Comparison of ENCODE assay signal across 10 cellular contexts in genomic region chr4:87068591-87069021, GRCh38.
DNase-seq lines count a peak whose midpoint lies in the region; ATAC-seq, FAIRE-seq and TF ChIP-seq lines count a peak whose summit lies in the region.
"Had no signal": no experiment of that assay in that cellular context is flagged by ENCODE, and none has a peak within 500 bp of the region (broad histone marks: within the 10 kb centered on the region; RNA-seq: fewer than 3 reads in every experiment).

No MANE protein-coding gene starts in this region.

- H3K27ac ChIP-seq in breast epithelium (peak overlapping the region; percentile 52 to 78), OCI-LY3 (ENCODE audit: low read length) (peak overlapping the region; percentile 83), left ventricle myocardium inferior (replicated peaks) (peak overlapping the region; percentile 78), upper lobe of right lung (no peak overlapping the region)

- no peak for TF ChIP-seq POLR2A in breast epithelium (IDR thresholded peaks at IDR 0.05)

- H3K36me3 ChIP-seq in breast epithelium (no peaks in the 10 kb centered on the region), OCI-LY3 (replicated peaks; ENCODE audit: low read depth, low read length) (no peaks in the 10 kb centered on the region), left ventricle myocardium inferior (no peaks in the 10 kb centered on the region), upper lobe of right lung (peaks cover 4% of the 10 kb centered on the region)

- no peak overlapping the region for H3K4me3 Mint-ChIP-seq in MCF 10A (ENCODE audit: unreplicated experiment)
- H3K4me3 Mint-ChIP-seq: activated CD8-positive, alpha-beta T cell treated with anti-CD3 and anti-CD28 coated beads for 36 hours had no signal

- H3K4me3 ChIP-seq in breast epithelium (no peak overlapping the region), OCI-LY3 (ENCODE audit: low read length) (peak overlapping the region; percentile 74), left ventricle myocardium inferior (peak overlapping the region; percentile 39), upper lobe of right lung (no peak overlapping the region)

- peaks cover 37% of the 10 kb centered on the region for H3K79me2 ChIP-seq in OCI-LY3 (ENCODE audit: low read length)

- POLR2A ChIA-PET in MCF 10A (lab: Yijun Ruan, JAX): interaction anchor here (0.5 to 1.2 kb wide), 3 partner anchors 8 to 147 kb away, joined by 3 to 4 read pairs (median 4); no protein-coding TSS in a partner anchor

- H3K4me1 Mint-ChIP-seq in MCF 10A (ENCODE audit: insufficient read depth, unreplicated experiment): peaks cover 6% of the 10 kb centered on the region

- H3K9ac ChIP-seq in OCI-LY3 (ENCODE audit: low read length): peak overlapping the region; percentile 54

- H3K9me3 Mint-ChIP-seq in MCF 10A (ENCODE audit: unreplicated experiment): no peaks in the 10 kb centered on the region
- H3K9me3 Mint-ChIP-seq: activated CD8-positive, alpha-beta T cell treated with anti-CD3 and anti-CD28 coated beads for 36 hours had no signal

- peak overlapping the region; percentile 73 for H2AFZ ChIP-seq in OCI-LY3 (ENCODE audit: low read depth, low read length)

- ATAC-seq in upper lobe of right lung: peak; percentile 73
- ATAC-seq: activated CD8-positive, alpha-beta T cell treated with anti-CD3 and anti-CD28 coated beads for 36 hours had no signal

- DNase-seq in breast epithelium (ENCODE audit: low spot score in 2 of 2) (no peak), MCF 10A (ENCODE audit: unreplicated experiment) (no peak), left ventricle myocardium inferior (no peak), upper lobe of right lung (no peak), activated gamma-delta T cell (lab: John Stamatoyannopoulos, UW) (no peak), HTR-8/SVneo (ENCODE audit: insufficient read length, low spot score) (no peak)
- no peak for DNase-seq in stimulated activated naive CD4-positive, alpha-beta T cell (lab: John Stamatoyannopoulos, UW)
- DNase-seq: activated CD8-positive, alpha-beta T cell treated with anti-CD3 and anti-CD28 coated beads for 36 hours had no signal

- peak overlapping the region; percentile 99 for H3K4me2 ChIP-seq in OCI-LY3 (ENCODE audit: low read length)

- intact Hi-C loops in breast epithelium (cut with DNase I; ENCODE audit: low total_unique reads): no loop called here
- intact Hi-C loops in MCF 10A (cut with micrococcal nuclease): no loop called here
- intact Hi-C loops in left ventricle myocardium inferior (cut with micrococcal nuclease): no loop called here
- intact Hi-C loops in upper lobe of right lung (cut with DNase I): no loop called here

- no peak for FAIRE-seq in HTR-8/SVneo (lab: Jason Lieb, UNC)
- FAIRE-seq: islet of Langerhans had no signal

- no peak for TF ChIP-seq CTCF in breast epithelium (IDR thresholded peaks at IDR 0.05)
- TF ChIP-seq CTCF in MCF 10A (IDR thresholded peaks at IDR 0.05; ENCODE audit: unreplicated experiment): no peak
- no peak for TF ChIP-seq CTCF in OCI-LY3 (IDR thresholded peaks at IDR 0.05; ENCODE audit: low read depth, low read length)
- TF ChIP-seq CTCF in left ventricle myocardium inferior (IDR thresholded peaks at IDR 0.05; ENCODE audit: borderline replicate concordance): no peak
- no peak for TF ChIP-seq CTCF in upper lobe of right lung (IDR thresholded peaks at IDR 0.05)

- H3K4me1 ChIP-seq in breast epithelium: peaks cover 0 to 7% of the 10 kb centered on the region in 2 donors
- peaks cover 57% of the 10 kb centered on the region for H3K4me1 ChIP-seq in OCI-LY3 (ENCODE audit: low read length)
- H3K4me1 ChIP-seq in left ventricle myocardium inferior: peaks cover 70% of the 10 kb centered on the region
- H3K4me1 ChIP-seq in upper lobe of right lung: peaks cover 31% of the 10 kb centered on the region

- no peak overlapping the region for H3K27ac Mint-ChIP-seq in MCF 10A (ENCODE audit: low read depth, unreplicated experiment)
- H3K27ac Mint-ChIP-seq: activated CD8-positive, alpha-beta T cell treated with anti-CD3 and anti-CD28 coated beads for 36 hours had no signal

- H3K27me3 ChIP-seq in breast epithelium (no peaks in the 10 kb centered on the region), OCI-LY3 (ENCODE audit: low read depth, low read length) (no peaks in the 10 kb centered on the region), left ventricle myocardium inferior (ENCODE audit: low read depth) (no peaks in the 10 kb centered on the region), upper lobe of right lung (no peaks in the 10 kb centered on the region)

- peaks cover 39% of the 10 kb centered on the region for H3K36me3 Mint-ChIP-seq in MCF 10A (ENCODE audit: insufficient read depth, unreplicated experiment)

- peaks cover 2% of the 10 kb centered on the region; the same call in 1 of the 2 replicates for H4K20me1 ChIP-seq in OCI-LY3 (ENCODE audit: insufficient read depth, low read length)

- CTCF ChIA-PET in MCF 10A (lab: Yijun Ruan, JAX): interaction anchor here (0.6 to 1.2 kb wide), 2 partner anchors 278 to 301 kb away, joined by 3 read pairs; no protein-coding TSS in a partner anchor

- BruUV-seq in MCF 10A (replicated peaks; lab: Mats Ljungman, UMichigan): no TSS peak

- H3K9me3 ChIP-seq in breast epithelium (no peaks in the 10 kb centered on the region), OCI-LY3 (ENCODE audit: insufficient read depth, low read length) (no peaks in the 10 kb centered on the region), left ventricle myocardium inferior (replicated peaks) (no peaks in the 10 kb centered on the region), upper lobe of right lung (no peaks in the 10 kb centered on the region)

- H3K27me3 Mint-ChIP-seq in MCF 10A (ENCODE audit: insufficient read depth, unreplicated experiment): no peaks in the 10 kb centered on the region
- H3K27me3 Mint-ChIP-seq: activated CD8-positive, alpha-beta T cell treated with anti-CD3 and anti-CD28 coated beads for 36 hours had no signal

Comparison
In these comparisons a context has a peak if more than half of its experiments do, and no peak if none do; other contexts are left out.
1. H3K4me3 ChIP-seq: peak in OCI-LY3 (single experiment) and left ventricle myocardium inferior (single experiment); none in breast epithelium (0 of 3) and upper lobe of right lung (single experiment).